In the genomic region with DNA sequence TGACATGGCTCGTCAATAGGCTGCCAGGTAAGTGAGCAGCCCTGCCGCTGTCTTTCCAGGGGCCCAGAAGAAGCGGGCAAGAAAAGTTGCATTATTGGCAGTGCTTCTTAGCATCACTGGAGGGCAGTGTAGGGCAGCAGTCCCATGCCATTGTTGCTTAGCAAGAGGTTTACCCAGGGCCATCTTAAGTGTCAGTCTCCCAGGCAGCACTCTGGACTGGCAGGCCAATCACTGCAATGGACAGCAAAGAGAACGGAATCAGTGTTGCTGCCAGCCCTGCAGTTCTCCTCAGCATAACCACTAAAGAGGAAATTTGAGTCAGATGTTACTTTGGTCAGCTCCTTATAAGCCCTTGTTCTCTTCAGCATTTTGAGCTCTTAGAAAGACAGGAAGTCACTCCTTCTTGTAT, we compare ENCODE assay signal across 8 cellular contexts. TPM values are rescaled to one million over a fixed set of nuclear protein-coding genes. Genes with fewer than 3 reads are reported as not detected.
DNase-seq lines count a peak whose midpoint lies in the region; ATAC-seq and TF ChIP-seq lines count a peak whose summit lies in the region.

No MANE protein-coding gene starts in this region.

- no peaks in the 10 kb centered on the region for H3K27me3 Mint-ChIP-seq in activated CD8-positive, alpha-beta T cell treated with anti-CD3 and anti-CD28 coated beads for 36 hours

- no peaks in the 10 kb centered on the region for H3K9me3 ChIP-seq in left ventricle myocardium inferior (replicated peaks)

- H3K36me3 Mint-ChIP-seq in activated CD8-positive, alpha-beta T cell treated with anti-CD3 and anti-CD28 coated beads for 36 hours (ENCODE audit: low read depth): peaks cover 77% of the 10 kb centered on the region

- peaks cover 96% of the 10 kb centered on the region for H3K36me3 ChIP-seq in left ventricle myocardium inferior

- intact Hi-C loops in activated CD8-positive, alpha-beta T cell treated with anti-CD3 and anti-CD28 coated beads for 36 hours (cut with micrococcal nuclease): no loop called here
- intact Hi-C loops in left ventricle myocardium inferior (cut with micrococcal nuclease): no loop called here

- TF ChIP-seq CTCF in activated CD8-positive, alpha-beta T cell treated with anti-CD3 and anti-CD28 coated beads for 36 hours (IDR thresholded peaks at IDR 0.05): peak; percentile 35
- peak; percentile 38 for TF ChIP-seq CTCF in left ventricle myocardium inferior (IDR thresholded peaks at IDR 0.05; ENCODE audit: borderline replicate concordance)

- no peaks in the 10 kb centered on the region for H3K9me3 Mint-ChIP-seq in activated CD8-positive, alpha-beta T cell treated with anti-CD3 and anti-CD28 coated beads for 36 hours

- H3K27ac ChIP-seq in left ventricle myocardium inferior (replicated peaks): peak overlapping the region; percentile 22

- H3K4me1 ChIP-seq in left ventricle myocardium inferior: peaks cover 15% of the 10 kb centered on the region

- H3K4me1 Mint-ChIP-seq in activated CD8-positive, alpha-beta T cell treated with anti-CD3 and anti-CD28 coated beads for 36 hours (ENCODE audit: low read depth): peaks cover 39% of the 10 kb centered on the region

- CTCF ChIA-PET in activated CD8-positive, alpha-beta T cell treated with anti-CD3 and anti-CD28 coated beads for 36 hours (lab: Charles Lee): interaction anchor here (0.7 to 5.4 kb wide), 15 partner anchors 10 to 205 kb away, joined by 3 to 60 read pairs (median 3); a partner anchor contains a TSS

- H3K27ac Mint-ChIP-seq in activated CD8-positive, alpha-beta T cell treated with anti-CD3 and anti-CD28 coated beads for 36 hours: peak overlapping the region; percentile 58

- H3K4me3 ChIP-seq in left ventricle myocardium inferior: no peak overlapping the region

- DNase-seq in COLO829 (ENCODE audit: low spot score) (peak; percentile 52), HuH-7 (ENCODE audit: low spot score) (peak; percentile 91), left ventricle myocardium inferior (no peak)
- peak; percentile 56 for DNase-seq in activated CD8-positive, alpha-beta T cell treated with anti-CD3 and anti-CD28 coated beads for 36 hours
- peak; percentile 8 for DNase-seq in stimulated activated naive CD4-positive, alpha-beta T cell treated with Interleukin-2 at 50 U/mL for 16 hours (lab: John Stamatoyannopoulos, UW)
- no peak for DNase-seq in activated effector memory CD4-positive, alpha-beta T cell treated with Interleukin-2 at 50 U/mL for 16 hours

- POLR2A ChIA-PET in activated CD8-positive, alpha-beta T cell treated with anti-CD3 and anti-CD28 coated beads for 36 hours (lab: Charles Lee): interaction anchor here (0.6 to 5.3 kb wide), 7 partner anchors 10 to 528 kb away, joined by 3 to 32 read pairs (median 4); a partner anchor contains a TSS

- no peak overlapping the region for H3K4me3 Mint-ChIP-seq in activated CD8-positive, alpha-beta T cell treated with anti-CD3 and anti-CD28 coated beads for 36 hours

- ATAC-seq in activated CD8-positive, alpha-beta T cell treated with anti-CD3 and anti-CD28 coated beads for 36 hours: peak; percentile 86
- ATAC-seq in HG03457 (IDR thresholded peaks at IDR 0.05; ENCODE audit: unreplicated experiment): no peak
- ATAC-seq in GM21360 (IDR thresholded peaks at IDR 0.05; ENCODE audit: unreplicated experiment): no peak

- no peaks in the 10 kb centered on the region for H3K27me3 ChIP-seq in left ventricle myocardium inferior (ENCODE audit: low read depth)

RNA-seq across cellular contexts. Expression of a gene that starts 13.4 kb away (rescaled TPM):
- 100 to 1,000 TPM; 303 to 305 TPM for total RNA-seq in activated CD8-positive, alpha-beta T cell treated with anti-CD3 and anti-CD28 coated beads for 36 hours
- total RNA-seq in left ventricle myocardium inferior: 53.8 TPM

RNA-seq across cellular contexts. Expression of a gene that starts 36.3 kb away (rescaled TPM):
- total RNA-seq in activated CD8-positive, alpha-beta T cell treated with anti-CD3 and anti-CD28 coated beads for 36 hours: 10 to 100 TPM; 75.4 to 78.7 TPM
- total RNA-seq in left ventricle myocardium inferior: 11.8 TPM

RNA-seq across cellular contexts. Expression of a gene that starts 50.5 kb away (rescaled TPM):
- total RNA-seq in activated CD8-positive, alpha-beta T cell treated with anti-CD3 and anti-CD28 coated beads for 36 hours: 1 to 10 TPM; 7.4 to 9.1 TPM
- total RNA-seq in left ventricle myocardium inferior: 14.9 TPM

Comparison
In these comparisons a context has a peak if more than half of its experiments do, and no peak if none do; other contexts are left out.
1. DNase-seq: peak in COLO829 (single experiment), HuH-7 (single experiment), activated CD8-positive, alpha-beta T cell treated with anti-CD3 and anti-CD28 coated beads for 36 hours (single experiment) and stimulated activated naive CD4-positive, alpha-beta T cell treated with Interleukin-2 at 50 U/mL for 16 hours (single experiment); none in left ventricle myocardium inferior (single experiment) and activated effector memory CD4-positive, alpha-beta T cell treated with Interleukin-2 at 50 U/mL for 16 hours (single experiment).